Comparison of ENCODE assay signal across 8 cellular contexts in the genomic region with DNA sequence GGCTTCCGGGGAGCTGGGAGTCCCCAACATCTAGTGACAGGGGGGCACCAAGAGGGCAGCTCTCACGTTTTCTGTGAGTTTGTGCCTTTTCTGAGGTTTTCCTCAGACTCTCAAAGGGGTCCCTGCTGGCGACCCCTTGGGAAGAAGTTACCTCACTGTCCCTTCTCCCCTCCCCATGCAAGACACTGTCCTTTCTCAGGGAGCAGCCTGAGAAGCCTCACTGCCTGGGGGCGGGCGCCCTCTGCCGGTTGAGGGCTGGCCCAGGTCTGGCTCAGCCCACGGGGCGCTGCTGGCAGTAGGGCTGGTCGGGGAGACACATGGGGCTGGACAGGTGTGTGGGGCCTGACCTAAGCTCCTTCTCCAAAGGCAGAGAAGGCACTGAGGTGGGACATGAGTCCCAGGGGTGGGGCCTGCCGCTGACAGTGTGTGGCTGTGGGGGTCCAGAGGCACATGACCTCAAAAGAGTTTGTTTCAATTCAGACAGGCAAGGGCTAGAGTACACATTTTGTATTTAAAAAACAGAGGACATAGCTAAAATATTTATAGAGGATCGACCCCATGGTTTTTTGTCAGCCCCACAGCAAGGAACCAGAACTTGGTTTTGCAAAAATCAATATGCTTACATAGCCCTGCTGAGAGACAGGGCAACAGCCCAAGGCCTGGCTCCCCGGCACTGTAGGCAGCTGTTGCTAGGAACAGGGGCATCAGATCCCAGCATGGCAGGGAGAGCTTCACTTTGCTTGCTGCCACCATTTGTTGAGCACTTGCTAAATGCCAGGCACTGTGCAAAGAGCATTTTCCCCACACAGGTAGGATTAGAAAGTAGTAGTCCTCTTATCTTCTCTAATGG. TPM values are rescaled to one million over a fixed set of nuclear protein-coding genes. Genes with fewer than 3 reads are reported as not detected.
A peak's percentile ranks its signal among the peaks of the same experiment; 100 is the strongest.
DNase-seq lines count a peak whose midpoint lies in the region; ATAC-seq and TF ChIP-seq lines count a peak whose summit lies in the region.

No MANE protein-coding gene starts in this region.

- peaks cover 22 to 63% (median 46%) of the 10 kb centered on the region in 7 donors for H3K4me1 Mint-ChIP-seq in naive thymus-derived CD4-positive, alpha-beta T cell
- peaks cover 25% of the 10 kb centered on the region for H3K4me1 Mint-ChIP-seq in stimulated activated memory B cell treated with anti-CD40 and anti-IgM and Interleukin-4, amounts not matched to agents 10 μg/mL and 1 μg/mL and 100 μg/mL, for 72 hours

- DNase-seq in GM12865 (ENCODE audit: low read depth) (peak; percentile 80), NT2/D1 (ENCODE audit: low read depth, low spot score) (peak; percentile 47), epithelial cell of proximal tubule (ENCODE audit: low read depth) (no peak), DMS153 (lab: John Stamatoyannopoulos, UW) (no peak)
- DNase-seq in activated CD8-positive, alpha-beta memory T cell treated with anti-CD3 and anti-CD28 coated beads, Interleukin-2, amount 50 U/mL, for 4 hours = peak; percentile 81
- peak; percentile 54 to 88 (median 77) for DNase-seq in naive thymus-derived CD4-positive, alpha-beta T cell

- peak overlapping the region in 8 of 10 donors; percentile 25 to 73 (median 59) for H3K4me3 Mint-ChIP-seq in naive thymus-derived CD4-positive, alpha-beta T cell
- no peak overlapping the region for H3K4me3 Mint-ChIP-seq in stimulated activated memory B cell treated with anti-CD40 and anti-IgM and Interleukin-4, amounts not matched to agents 10 μg/mL and 1 μg/mL and 100 μg/mL, for 72 hours

- no peaks in the 10 kb centered on the region for H3K27me3 ChIP-seq in NT2/D1 (ENCODE audit: insufficient read depth, insufficient read length)
- no peaks in the 10 kb centered on the region for H3K27me3 ChIP-seq in naive thymus-derived CD4-positive, alpha-beta T cell (ENCODE audit: control insufficient read depth in 2 of 2, insufficient read depth in 2 of 2, low read length in 2 of 2)

- CTCF ChIA-PET in naive thymus-derived CD4-positive, alpha-beta T cell (lab: Charles Lee) = interaction anchor here (0.6 to 7.5 kb wide), 22 partner anchors 10 to 404 kb away, joined by 3 to 67 read pairs (median 5); partner anchors contain the start of genes ALDH3A2 and B9D1

- H3K4me1 ChIP-seq in NT2/D1 (ENCODE audit: insufficient read depth, insufficient read length) = peaks cover 5% of the 10 kb centered on the region
- peaks cover 5 to 43% of the 10 kb centered on the region in 2 donors for H3K4me1 ChIP-seq in naive thymus-derived CD4-positive, alpha-beta T cell (ENCODE audit: control insufficient read depth in 2 of 2, insufficient read depth in 2 of 2, low read length in 2 of 2)

- peak overlapping the region; percentile 33 for H3K27ac ChIP-seq in naive thymus-derived CD4-positive, alpha-beta T cell (ENCODE audit: low read depth, low read length)

- H3K27ac Mint-ChIP-seq in naive thymus-derived CD4-positive, alpha-beta T cell = peak overlapping the region; percentile 50 to 99 (median 87)
- no peak overlapping the region for H3K27ac Mint-ChIP-seq in stimulated activated memory B cell treated with anti-CD40 and anti-IgM and Interleukin-4, amounts not matched to agents 10 μg/mL and 1 μg/mL and 100 μg/mL, for 72 hours

- intact Hi-C loops in naive thymus-derived CD4-positive, alpha-beta T cell (cut with micrococcal nuclease) = loop anchor here (1.0 to 10.0 kb wide), 11 partner anchors 22 to 404 kb away; partner anchors contain the start of genes ALDH3A2 (in 2 of the 2) and B9D1 (in 1 of the 2)

- peak; percentile 69 for ATAC-seq in HG03280 (IDR thresholded peaks at IDR 0.05; ENCODE audit: unreplicated experiment)
- ATAC-seq in naive thymus-derived CD4-positive, alpha-beta T cell = peak; percentile 93
- peak; percentile 87 for ATAC-seq in stimulated activated memory B cell treated with anti-CD40 and anti-IgM and Interleukin-4, amounts not matched to agents 10 μg/mL and 1 μg/mL and 100 μg/mL, for 72 hours

- POLR2A ChIA-PET in naive thymus-derived CD4-positive, alpha-beta T cell (lab: Charles Lee) = interaction anchor here (0.7 to 2.1 kb wide), 3 partner anchors 253 to 377 kb away, joined by 3 to 8 read pairs (median 3); no protein-coding TSS in a partner anchor

- H3K9me3 Mint-ChIP-seq in naive thymus-derived CD4-positive, alpha-beta T cell = no peaks in the 10 kb centered on the region
- H3K9me3 Mint-ChIP-seq in stimulated activated memory B cell treated with anti-CD40 and anti-IgM and Interleukin-4, amounts not matched to agents 10 μg/mL and 1 μg/mL and 100 μg/mL, for 72 hours = no peaks in the 10 kb centered on the region

- H3K9me3 ChIP-seq in NT2/D1 (ENCODE audit: insufficient read depth, low read length) = no peaks in the 10 kb centered on the region
- H3K9me3 ChIP-seq in naive thymus-derived CD4-positive, alpha-beta T cell (ENCODE audit: control insufficient read depth in 2 of 3, low read length in 3 of 3) = no peaks in the 10 kb centered on the region

- H3K9ac ChIP-seq in NT2/D1 (ENCODE audit: insufficient read length, low read depth) = peak overlapping the region; percentile 50

- peak; percentile 99 for TF ChIP-seq CTCF in GM12865 (IDR thresholded peaks at IDR 0.05; ENCODE audit: insufficient read depth, low read depth, low read length, missing control alignments)
- peak; percentile 97 for TF ChIP-seq CTCF in epithelial cell of proximal tubule (conservative IDR thresholded peaks at IDR 0.05; ENCODE audit: low read depth, low read length)

- peaks cover 0 to 7% (median 2%) of the 10 kb centered on the region in 5 donors for H3K36me3 Mint-ChIP-seq in naive thymus-derived CD4-positive, alpha-beta T cell
- H3K36me3 Mint-ChIP-seq in stimulated activated memory B cell treated with anti-CD40 and anti-IgM and Interleukin-4, amounts not matched to agents 10 μg/mL and 1 μg/mL and 100 μg/mL, for 72 hours = no peaks in the 10 kb centered on the region

- H3K27me3 Mint-ChIP-seq in naive thymus-derived CD4-positive, alpha-beta T cell = peaks cover 0 to 3% (median 0%) of the 10 kb centered on the region in 5 donors
- no peaks in the 10 kb centered on the region for H3K27me3 Mint-ChIP-seq in stimulated activated memory B cell treated with anti-CD40 and anti-IgM and Interleukin-4, amounts not matched to agents 10 μg/mL and 1 μg/mL and 100 μg/mL, for 72 hours

- H3K36me3 ChIP-seq in NT2/D1 (ENCODE audit: insufficient read depth, insufficient read length, low read length) = no peaks in the 10 kb centered on the region
- no peaks in the 10 kb centered on the region for H3K36me3 ChIP-seq in naive thymus-derived CD4-positive, alpha-beta T cell (ENCODE audit: control insufficient read depth in 2 of 3, insufficient read depth in 3 of 3, low read length in 3 of 3)

- H3K4me3 ChIP-seq in GM12865 (ENCODE audit: low read depth, low read length) (no peak overlapping the region), NT2/D1 (ENCODE audit: insufficient read length, low read depth) (no peak overlapping the region), epithelial cell of proximal tubule (ENCODE audit: low read depth, low read length) (no peak overlapping the region)
- no peak overlapping the region for H3K4me3 ChIP-seq in naive thymus-derived CD4-positive, alpha-beta T cell (ENCODE audit: low read length)

RNA-seq across cellular contexts. Expression of gene ALDH3A1, which starts 18.5 kb away (rescaled TPM):
- total RNA-seq in epithelial cell of proximal tubule = 3.3 TPM in 1 of 2 replicates, not detected in the other
- total RNA-seq in naive thymus-derived CD4-positive, alpha-beta T cell = under 1 TPM in 1 of 5 experiments, not detected in 4; 0.61 TPM
- not detected for polyA plus RNA-seq in naive thymus-derived CD4-positive, alpha-beta T cell

RNA-seq across cellular contexts. Expression of gene SLC47A2, which starts 50.3 kb away (rescaled TPM):
- total RNA-seq in epithelial cell of proximal tubule = not detected in 2 replicates
- not detected for total RNA-seq in naive thymus-derived CD4-positive, alpha-beta T cell
- not detected for polyA plus RNA-seq in naive thymus-derived CD4-positive, alpha-beta T cell

Comparison
In these comparisons a context has a peak if more than half of its experiments do, and no peak if none do; other contexts are left out.
1. DNase-seq: peak in GM12865 (single experiment), NT2/D1 (single experiment), activated CD8-positive, alpha-beta memory T cell treated with anti-CD3 and anti-CD28 coated beads, Interleukin-2, amount 50 U/mL, for 4 hours (single experiment) and naive thymus-derived CD4-positive, alpha-beta T cell (9 of 9); none in epithelial cell of proximal tubule (single experiment) and DMS153 (single experiment).
2. Peak in every context shown above with its lines, with median percentiles within 50 percentile points of each other: ATAC-seq.